19 cellular contexts compared by ENCODE assay signal in genomic region chr6:80636689-80637088, GRCh38.
"Had no signal": no experiment of that assay in that cellular context is flagged by ENCODE, and none has a peak within 500 bp of the region (broad histone marks: within the 10 kb centered on the region; RNA-seq: fewer than 3 reads in every experiment).

No MANE protein-coding gene starts in this region.

- H3K27me3 ChIP-seq: hepatocyte, left lung, neural progenitor cell, spleen, upper lobe of left lung had no signal

- H3K36me3 ChIP-seq: left lung, neural progenitor cell, spleen, upper lobe of left lung had no signal

- H3K4me3 Mint-ChIP-seq: activated B cell treated with CpG ODN at 0.5 μM for 24 hours; activated CD4-positive, alpha-beta memory T cell treated with anti-CD3 and anti-CD28 coated beads, Interleukin-2, amount 10 ng/mL, durations not matched to agents 7 days and 5 days; activated naive CD4-positive, alpha-beta T cell treated with anti-CD3 and anti-CD28 coated beads, Interleukin-2, amount 10 ng/mL, durations not matched to agents 7 days and 5 days; naive thymus-derived CD8-positive, alpha-beta T cell; neural progenitor cell; T-helper 1 cell treated with Interleukin-12 subunit alpha and Interleukin-12 subunit beta and Interleukin-4 antibody, amounts not matched to agents 30 μg/mL and 1 μg/mL, for 36 hours had no signal

- H3K9me3 ChIP-seq: left lung, upper lobe of left lung had no signal

- H3K27ac ChIP-seq: hepatocyte, left lung, neural progenitor cell, spleen, upper lobe of left lung had no signal

- H3K9ac ChIP-seq: neural progenitor cell had no signal

- ATAC-seq: left lung; naive thymus-derived CD8-positive, alpha-beta T cell; stimulated activated naive CD8-positive, alpha-beta T cell treated with anti-CD3 and anti-CD28 coated beads, Interleukin-15, Interleukin-2, amounts not matched to agents 100 U/mL and 50 U/mL, for 24 hours had no signal

- H3K79me2 ChIP-seq: hepatocyte had no signal

- H3K4me2 ChIP-seq: hepatocyte, neural progenitor cell had no signal

- H3K36me3 Mint-ChIP-seq: activated naive CD4-positive, alpha-beta T cell treated with anti-CD3 and anti-CD28 coated beads, Interleukin-2, amount 10 ng/mL, durations not matched to agents 7 days and 5 days; immature natural killer cell; naive thymus-derived CD8-positive, alpha-beta T cell; neural progenitor cell had no signal

- H3K9me3 Mint-ChIP-seq: activated CD4-positive, alpha-beta memory T cell treated with anti-CD3 and anti-CD28 coated beads, Interleukin-2, amount 10 ng/mL, durations not matched to agents 7 days and 5 days; activated naive CD4-positive, alpha-beta T cell treated with anti-CD3 and anti-CD28 coated beads, Interleukin-2, amount 10 ng/mL, durations not matched to agents 7 days and 5 days had no signal

- H3K27me3 Mint-ChIP-seq: activated B cell treated with CpG ODN at 0.5 μM for 24 hours; activated CD4-positive, alpha-beta memory T cell treated with anti-CD3 and anti-CD28 coated beads, Interleukin-2, amount 10 ng/mL, durations not matched to agents 7 days and 5 days; activated naive CD4-positive, alpha-beta T cell treated with anti-CD3 and anti-CD28 coated beads, Interleukin-2, amount 10 ng/mL, durations not matched to agents 7 days and 5 days had no signal

- H3K4me1 ChIP-seq: neural progenitor cell had no signal

- H3K27ac Mint-ChIP-seq: activated B cell treated with CpG ODN at 0.5 μM for 24 hours; activated CD4-positive, alpha-beta memory T cell treated with anti-CD3 and anti-CD28 coated beads, Interleukin-2, amount 10 ng/mL, durations not matched to agents 7 days and 5 days; activated naive CD4-positive, alpha-beta T cell treated with anti-CD3 and anti-CD28 coated beads, Interleukin-2, amount 10 ng/mL, durations not matched to agents 7 days and 5 days; naive thymus-derived CD8-positive, alpha-beta T cell; neural progenitor cell; T-helper 1 cell treated with Interleukin-12 subunit alpha and Interleukin-12 subunit beta and Interleukin-4 antibody, amounts not matched to agents 30 μg/mL and 1 μg/mL, for 36 hours had no signal

- H3K4me1 Mint-ChIP-seq: activated B cell treated with CpG ODN at 0.5 μM for 24 hours; activated CD4-positive, alpha-beta memory T cell treated with anti-CD3 and anti-CD28 coated beads, Interleukin-2, amount 10 ng/mL, durations not matched to agents 7 days and 5 days; activated naive CD4-positive, alpha-beta T cell treated with anti-CD3 and anti-CD28 coated beads, Interleukin-2, amount 10 ng/mL, durations not matched to agents 7 days and 5 days; naive thymus-derived CD8-positive, alpha-beta T cell had no signal

- H2AFZ ChIP-seq: hepatocyte, neural progenitor cell had no signal

- H3K4me3 ChIP-seq: hepatocyte, left lung, lung, neural progenitor cell, spleen, upper lobe of left lung had no signal

- DNase-seq: activated B cell treated with CpG ODN at 0.5 μM for 24 hours; activated CD4-positive, alpha-beta memory T cell treated with anti-CD3 and anti-CD28 coated beads, Interleukin-2, amount 10 ng/mL, durations not matched to agents 7 days and 5 days; activated CD4-positive, alpha-beta T cell treated with anti-CD3 and anti-CD28 coated beads for 48 hours; activated effector memory CD4-positive, alpha-beta T cell treated with anti-CD3 and anti-CD28 coated beads, Interleukin-2, amount 50 U/mL, for 16 hours; activated naive CD4-positive, alpha-beta T cell treated with anti-CD3 and anti-CD28 coated beads, Interleukin-2, amount 10 ng/mL, durations not matched to agents 7 days and 5 days; amygdala; kidney glomerular epithelial cell; left lung; naive thymus-derived CD8-positive, alpha-beta T cell; spleen; stimulated activated CD4-positive, alpha-beta T cell treated with anti-CD3 and anti-CD28 coated beads, Interleukin-4, amount 100 ng/mL, for 24 hours; stimulated activated naive CD8-positive, alpha-beta T cell treated with anti-CD3 and anti-CD28 coated beads, Interleukin-15, Interleukin-2, amounts not matched to agents 100 U/mL and 50 U/mL, for 24 hours; T1000; upper lobe of left lung had no signal
